In genomic region chr4:25993564-25994185, GRCh38 we compare ENCODE assay signal across 9 cellular contexts.
A peak's percentile ranks its signal among the peaks of the same experiment; 100 is the strongest.
DNase-seq lines count a peak whose midpoint lies in the region; ATAC-seq and TF ChIP-seq lines count a peak whose summit lies in the region.
"Had no signal": no experiment of that assay in that cellular context is flagged by ENCODE, and none has a peak within 500 bp of the region (broad histone marks: within the 10 kb centered on the region; RNA-seq: fewer than 3 reads in every experiment).

No MANE protein-coding gene starts in this region.

- H3K27ac ChIP-seq in KMS-11 (no peak overlapping the region), esophagus squamous epithelium (peak overlapping the region in 1 of 4 donors; percentile 12)
- H3K27ac ChIP-seq: ascending aorta had no signal

- no peaks in the 10 kb centered on the region for H4K20me1 ChIP-seq in KMS-11 (ENCODE audit: insufficient read depth)

- no peak overlapping the region for H2AFZ ChIP-seq in KMS-11 (ENCODE audit: low read depth)

- H3K27me3 ChIP-seq in KMS-11 (ENCODE audit: insufficient read depth, low read depth) (no peaks in the 10 kb centered on the region), esophagus squamous epithelium (no peaks in the 10 kb centered on the region)
- H3K27me3 ChIP-seq: ascending aorta had no signal

- H3K9me3 ChIP-seq in esophagus squamous epithelium: no peaks in the 10 kb centered on the region
- H3K9me3 ChIP-seq: ascending aorta had no signal

- peaks cover 4% of the 10 kb centered on the region for H3K4me1 Mint-ChIP-seq in memory B cell

- ATAC-seq in GM18502 (IDR thresholded peaks at IDR 0.05; ENCODE audit: poor library complexity, unreplicated experiment): peak; percentile 49
- peak; percentile 28 to 65 for ATAC-seq in activated naive CD4-positive, alpha-beta T cell treated with anti-CD3 and anti-CD28 coated beads, Interleukin-2, amount 50 U/mL, for 72 hours
- ATAC-seq in memory B cell (ENCODE audit: low read depth): peak; percentile 71

- H3K27me3 Mint-ChIP-seq in memory B cell: no peaks in the 10 kb centered on the region

- H3K36me3 ChIP-seq in KMS-11 (ENCODE audit: insufficient read depth) (no peaks in the 10 kb centered on the region), esophagus squamous epithelium (no peaks in the 10 kb centered on the region)
- H3K36me3 ChIP-seq: ascending aorta had no signal

- no peak overlapping the region for H3K4me3 ChIP-seq in KMS-11 (IDR thresholded peaks at IDR 0.05; ENCODE audit: insufficient read depth, low read depth, low read length)
- H3K4me3 ChIP-seq in esophagus squamous epithelium: no peak overlapping the region
- H3K4me3 ChIP-seq: ascending aorta had no signal

- WGBS in esophagus squamous epithelium, 2 donors: 56 to 70% methylated on average over 6 to 8 of the region's 11 CpGs

- no peak for TF ChIP-seq POLR2A in esophagus squamous epithelium (IDR thresholded peaks at IDR 0.05)

- H3K9me3 Mint-ChIP-seq in activated naive CD4-positive, alpha-beta T cell treated with anti-CD3 and anti-CD28 coated beads, Interleukin-2, amount 50 U/mL, for 72 hours: no peaks in the 10 kb centered on the region
- no peaks in the 10 kb centered on the region for H3K9me3 Mint-ChIP-seq in memory B cell

- H3K79me2 ChIP-seq in KMS-11 (ENCODE audit: insufficient read depth, low read depth): no peaks in the 10 kb centered on the region

- TF ChIP-seq CTCF in KMS-11 (conservative IDR thresholded peaks at IDR 0.05; ENCODE audit: low read depth, low read length): peak; percentile 23; the same call in 1 of the 2 replicates
- peak in 1 of 6 experiments; percentile 14 for TF ChIP-seq CTCF in esophagus squamous epithelium (IDR thresholded peaks at IDR 0.05)

- DNase-seq in 8988T: peak; percentile 34
- peak; percentile 13 to 38 for DNase-seq in activated naive CD4-positive, alpha-beta T cell treated with anti-CD3 and anti-CD28 coated beads, Interleukin-2, amount 50 U/mL, for 72 hours (ENCODE audit: low spot score in 2 of 2)
- DNase-seq in memory B cell (ENCODE audit: low spot score in 2 of 2): no peak
- no peak for DNase-seq in esophagus squamous epithelium (lab: John Stamatoyannopoulos, UW)
- no peak for DNase-seq in NCI-H2171 treated with DMSO at 0.1 percent for 48 hours (lab: John Stamatoyannopoulos, UW)
- no peak for DNase-seq in NCI-H2107 (lab: John Stamatoyannopoulos, UW)

- H3K36me3 Mint-ChIP-seq in activated naive CD4-positive, alpha-beta T cell treated with anti-CD3 and anti-CD28 coated beads, Interleukin-2, amount 50 U/mL, for 72 hours: no peaks in the 10 kb centered on the region
- no peaks in the 10 kb centered on the region for H3K36me3 Mint-ChIP-seq in memory B cell

- no peak overlapping the region for H3K4me2 ChIP-seq in KMS-11

- intact Hi-C loops in esophagus squamous epithelium (cut with DNase I): no loop called here

- H3K4me1 ChIP-seq in KMS-11 (ENCODE audit: low read depth, poor library complexity, severe bottlenecking) (no peaks in the 10 kb centered on the region), esophagus squamous epithelium (peaks cover 0 to 21% (median 9%) of the 10 kb centered on the region in 3 donors)

- H3K9ac ChIP-seq in KMS-11: no peak overlapping the region

- no peak overlapping the region for H3K4me3 Mint-ChIP-seq in memory B cell

- H3K27ac Mint-ChIP-seq in activated naive CD4-positive, alpha-beta T cell treated with anti-CD3 and anti-CD28 coated beads, Interleukin-2, amount 50 U/mL, for 72 hours: no peak overlapping the region
- H3K27ac Mint-ChIP-seq in memory B cell: no peak overlapping the region

Comparison
In these comparisons a context has a peak if more than half of its experiments do, and no peak if none do; other contexts are left out.
1. DNase-seq: peak in 8988T (single experiment) and activated naive CD4-positive, alpha-beta T cell treated with anti-CD3 and anti-CD28 coated beads, Interleukin-2, amount 50 U/mL, for 72 hours (2 of 2); none in memory B cell (0 of 2), esophagus squamous epithelium (single experiment), NCI-H2171 treated with DMSO at 0.1 percent for 48 hours (single experiment) and NCI-H2107 (single experiment).
2. Peak in every context shown above with its lines, with median percentiles within 50 percentile points of each other: ATAC-seq.